In the genomic region with DNA sequence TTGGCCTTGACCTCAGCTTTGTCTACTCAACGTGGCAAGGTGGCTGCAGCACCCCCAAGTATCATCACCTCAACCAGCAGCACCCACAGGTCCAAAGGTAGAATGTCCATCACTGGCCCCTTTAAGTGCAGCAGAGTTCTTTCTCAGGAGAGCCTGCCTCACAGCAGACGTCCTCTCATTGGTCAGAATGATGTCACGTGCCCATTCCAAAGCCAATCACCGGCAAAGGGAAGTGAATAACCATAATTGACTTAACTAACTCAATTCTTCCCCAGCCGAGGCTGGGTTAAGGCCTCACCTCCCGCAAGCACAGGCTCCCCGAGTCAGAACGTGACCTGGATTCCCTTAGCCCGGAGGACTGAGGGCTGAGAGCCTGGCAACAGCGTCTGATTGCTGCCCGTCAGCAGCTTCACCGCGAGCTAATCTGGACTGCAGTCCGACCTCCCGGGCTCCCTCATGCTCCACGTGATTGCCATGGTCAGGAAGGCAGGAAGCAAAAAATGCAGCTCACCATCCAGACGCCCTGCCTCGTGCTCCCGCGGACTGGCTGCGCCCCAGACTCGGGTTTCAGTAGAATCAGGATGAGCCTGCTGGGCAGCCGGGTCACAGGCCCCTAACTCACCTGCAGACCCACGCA, we compare ENCODE assay signal across 15 cellular contexts.
DNase-seq lines count a peak whose midpoint lies in the region; ATAC-seq and TF ChIP-seq lines count a peak whose summit lies in the region.
"Had no signal": no experiment of that assay in that cellular context is flagged by ENCODE, and none has a peak within 500 bp of the region (broad histone marks: within the 10 kb centered on the region; RNA-seq: fewer than 3 reads in every experiment).

No MANE protein-coding gene starts in this region.

- no peaks in the 10 kb centered on the region for H3K27me3 ChIP-seq in right atrium auricular region
- H3K27me3 ChIP-seq: BLaER1 had no signal

- no peak overlapping the region for H3K27ac ChIP-seq in right atrium auricular region
- H3K27ac ChIP-seq: BLaER1 had no signal

- H3K27ac Mint-ChIP-seq in stimulated activated memory B cell treated with anti-CD40 and anti-IgM and Interleukin-4, amounts not matched to agents 10 μg/mL and 1 μg/mL and 100 μg/mL, for 72 hours, result no peak overlapping the region
- H3K27ac Mint-ChIP-seq: activated CD4-positive, alpha-beta memory T cell treated with anti-CD3 and anti-CD28 coated beads, Interleukin-2, amount 10 ng/mL, durations not matched to agents 7 days and 5 days; activated naive CD4-positive, alpha-beta T cell treated with anti-CD3 and anti-CD28 coated beads, Interleukin-2, amount 10 ng/mL, durations not matched to agents 7 days and 5 days; dendritic cell treated with granulocyte-macrophage colony-stimulating factor and Interleukin-4, amounts not matched to agents 40 ng/mL and 50 ng/mL, for 4 days had no signal

- no peak for TF ChIP-seq CTCF in right atrium auricular region (IDR thresholded peaks at IDR 0.05)

- peaks cover 2% of the 10 kb centered on the region for H3K9me3 Mint-ChIP-seq in stimulated activated memory B cell treated with anti-CD40 and anti-IgM and Interleukin-4, amounts not matched to agents 10 μg/mL and 1 μg/mL and 100 μg/mL, for 72 hours
- H3K9me3 Mint-ChIP-seq: activated naive CD4-positive, alpha-beta T cell treated with anti-CD3 and anti-CD28 coated beads, Interleukin-2, amount 10 ng/mL, durations not matched to agents 7 days and 5 days had no signal

- DNase-seq in DMS153 (lab: John Stamatoyannopoulos, UW) (peak; percentile 80), SK-N-DZ (ENCODE audit: low spot score) (peak; percentile 66), right atrium auricular region (ENCODE audit: low spot score) (peak; percentile 74), pons (ENCODE audit: low spot score) (peak; percentile 81), NCI-H187 (lab: John Stamatoyannopoulos, UW) (no peak), A172 (ENCODE audit: low spot score) (no peak)
- DNase-seq: activated CD4-positive, alpha-beta memory T cell treated with anti-CD3 and anti-CD28 coated beads, Interleukin-2, amount 10 ng/mL, durations not matched to agents 7 days and 5 days; activated naive CD4-positive, alpha-beta T cell treated with anti-CD3 and anti-CD28 coated beads, Interleukin-2, amount 10 ng/mL, durations not matched to agents 7 days and 5 days; NCI-H1417 treated with DMSO at 0.1 percent for 48 hours; T-helper 2 cell had no signal

- no peaks in the 10 kb centered on the region for H3K36me3 ChIP-seq in right atrium auricular region
- H3K36me3 ChIP-seq: BLaER1 had no signal

- ATAC-seq in stimulated activated memory B cell treated with anti-CD40 and anti-IgM and Interleukin-4, amounts not matched to agents 10 μg/mL and 1 μg/mL and 100 μg/mL, for 72 hours, result no peak
- ATAC-seq in GM19328 (IDR thresholded peaks at IDR 0.05; ENCODE audit: unreplicated experiment), result no peak

- no peak overlapping the region for H3K4me3 Mint-ChIP-seq in stimulated activated memory B cell treated with anti-CD40 and anti-IgM and Interleukin-4, amounts not matched to agents 10 μg/mL and 1 μg/mL and 100 μg/mL, for 72 hours
- H3K4me3 Mint-ChIP-seq: activated CD4-positive, alpha-beta memory T cell treated with anti-CD3 and anti-CD28 coated beads, Interleukin-2, amount 10 ng/mL, durations not matched to agents 7 days and 5 days; activated naive CD4-positive, alpha-beta T cell treated with anti-CD3 and anti-CD28 coated beads, Interleukin-2, amount 10 ng/mL, durations not matched to agents 7 days and 5 days; dendritic cell treated with granulocyte-macrophage colony-stimulating factor and Interleukin-4, amounts not matched to agents 40 ng/mL and 50 ng/mL, for 4 days had no signal

- no peaks in the 10 kb centered on the region for H3K4me1 Mint-ChIP-seq in stimulated activated memory B cell treated with anti-CD40 and anti-IgM and Interleukin-4, amounts not matched to agents 10 μg/mL and 1 μg/mL and 100 μg/mL, for 72 hours
- H3K4me1 Mint-ChIP-seq: activated CD4-positive, alpha-beta memory T cell treated with anti-CD3 and anti-CD28 coated beads, Interleukin-2, amount 10 ng/mL, durations not matched to agents 7 days and 5 days; activated naive CD4-positive, alpha-beta T cell treated with anti-CD3 and anti-CD28 coated beads, Interleukin-2, amount 10 ng/mL, durations not matched to agents 7 days and 5 days had no signal

- peak overlapping the region in 1 of 2 donors; percentile 32 for H3K4me3 ChIP-seq in right atrium auricular region
- H3K4me3 ChIP-seq: BLaER1, skin epidermis had no signal

- H3K4me1 ChIP-seq in right atrium auricular region, result no peaks in the 10 kb centered on the region

- no peaks in the 10 kb centered on the region for H3K36me3 Mint-ChIP-seq in stimulated activated memory B cell treated with anti-CD40 and anti-IgM and Interleukin-4, amounts not matched to agents 10 μg/mL and 1 μg/mL and 100 μg/mL, for 72 hours
- H3K36me3 Mint-ChIP-seq: activated naive CD4-positive, alpha-beta T cell treated with anti-CD3 and anti-CD28 coated beads, Interleukin-2, amount 10 ng/mL, durations not matched to agents 7 days and 5 days had no signal

- H3K27me3 Mint-ChIP-seq in stimulated activated memory B cell treated with anti-CD40 and anti-IgM and Interleukin-4, amounts not matched to agents 10 μg/mL and 1 μg/mL and 100 μg/mL, for 72 hours, result no peaks in the 10 kb centered on the region
- H3K27me3 Mint-ChIP-seq: activated CD4-positive, alpha-beta memory T cell treated with anti-CD3 and anti-CD28 coated beads, Interleukin-2, amount 10 ng/mL, durations not matched to agents 7 days and 5 days; dendritic cell treated with granulocyte-macrophage colony-stimulating factor and Interleukin-4, amounts not matched to agents 40 ng/mL and 50 ng/mL, for 4 days had no signal

- no peaks in the 10 kb centered on the region for H3K9me3 ChIP-seq in right atrium auricular region
- H3K9me3 ChIP-seq: BLaER1 had no signal

Comparison
In these comparisons a context has a peak if more than half of its experiments do, and no peak if none do; other contexts are left out.
1. DNase-seq: peak in DMS153 (single experiment), SK-N-DZ (single experiment), right atrium auricular region (single experiment) and pons (single experiment); none in NCI-H187 (0 of 2) and A172 (single experiment).